ENCODE assay signal across 22 cellular contexts in the genomic region with DNA sequence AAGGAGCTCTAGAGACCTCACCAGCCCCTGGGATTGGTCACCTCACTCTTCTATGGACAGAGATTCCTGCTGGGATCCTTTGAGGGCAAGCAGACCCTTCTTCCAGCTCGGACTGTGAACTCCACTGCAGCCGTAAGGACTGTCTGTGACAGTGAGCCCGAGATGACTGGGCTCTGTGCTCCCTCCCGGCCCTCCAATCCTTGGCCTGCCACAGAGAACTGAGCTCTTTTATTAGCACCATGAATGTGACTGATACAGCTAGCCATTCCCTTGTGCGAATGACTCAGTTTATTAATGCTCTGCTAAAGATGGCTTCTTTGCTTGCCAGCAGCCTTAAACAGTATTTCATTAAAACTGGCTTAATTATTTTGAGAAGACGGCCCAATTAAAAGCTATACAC.
DNase-seq lines count a peak whose midpoint lies in the region; ATAC-seq and TF ChIP-seq lines count a peak whose summit lies in the region.
"Had no signal": no experiment of that assay in that cellular context is flagged by ENCODE, and none has a peak within 500 bp of the region (broad histone marks: within the 10 kb centered on the region; RNA-seq: fewer than 3 reads in every experiment).

No MANE protein-coding gene starts in this region.

- POLR2A ChIA-PET in MCF 10A (lab: Yijun Ruan, JAX) = no interaction called here

- H3K27me3 ChIP-seq in heart right ventricle (peaks cover 0 to 9% (median 0%) of the 10 kb centered on the region in 7 donors), esophagus muscularis mucosa (no peaks in the 10 kb centered on the region)
- H3K27me3 ChIP-seq: cardiac muscle cell, pancreas, SJCRH30, tibial artery had no signal

- H3K4me3 Mint-ChIP-seq in MCF 10A (ENCODE audit: unreplicated experiment) = no peak overlapping the region
- H3K4me3 Mint-ChIP-seq: activated naive CD8-positive, alpha-beta T cell treated with anti-CD3 and anti-CD28 coated beads, Interleukin-2, amount 10 ng/mL, durations not matched to agents 7 days and 5 days; activated T-cell treated with anti-CD3 and anti-CD28 coated beads, Interleukin-2, amount 50 U/mL, for 72 hours had no signal

- CTCF ChIA-PET in MCF 10A (lab: Yijun Ruan, JAX) = interaction anchor here (0.5 to 2.2 kb wide), 5 partner anchors 17 to 1045 kb away, joined by 3 to 8 read pairs (median 3); no protein-coding TSS in a partner anchor

- intact Hi-C loops in heart right ventricle (cut with DNase I) (loop anchor here in 9 of 10 donors (2.0 to 10.0 kb wide), 11 partner anchors 141 to 1168 kb away; a partner anchor contains a TSS), left ventricle myocardium superior (cut with micrococcal nuclease) (loop anchor here (10.0 kb wide), 1 partner anchor 821 kb away; no protein-coding TSS in a partner anchor), esophagus muscularis mucosa (cut with DNase I) (loop anchor here (5.0 to 10.0 kb wide), 2 partner anchors 158 to 821 kb away; no protein-coding TSS in a partner anchor), MCF 10A (cut with micrococcal nuclease) (loop anchor here (5.0 kb wide), 1 partner anchor 1168 kb away; no protein-coding TSS in a partner anchor)

- H3K9me3 ChIP-seq in heart right ventricle = no peaks in the 10 kb centered on the region
- H3K9me3 ChIP-seq in esophagus muscularis mucosa = no peaks in the 10 kb centered on the region
- H3K9me3 ChIP-seq: pancreas, SJCRH30, tibial artery had no signal

- peaks cover under 1% of the 10 kb centered on the region for H3K4me1 Mint-ChIP-seq in MCF 10A (ENCODE audit: insufficient read depth, unreplicated experiment)

- no peak for TF ChIP-seq CTCF in heart right ventricle (IDR thresholded peaks at IDR 0.05)
- no peak for TF ChIP-seq CTCF in esophagus muscularis mucosa (IDR thresholded peaks at IDR 0.05)
- no peak for TF ChIP-seq CTCF in MCF 10A (IDR thresholded peaks at IDR 0.05; ENCODE audit: unreplicated experiment)

- H3K9me3 Mint-ChIP-seq in MCF 10A (ENCODE audit: unreplicated experiment) = no peaks in the 10 kb centered on the region
- H3K9me3 Mint-ChIP-seq: activated naive CD8-positive, alpha-beta T cell treated with anti-CD3 and anti-CD28 coated beads, Interleukin-2, amount 10 ng/mL, durations not matched to agents 7 days and 5 days; activated T-cell treated with anti-CD3 and anti-CD28 coated beads, Interleukin-2, amount 50 U/mL, for 72 hours had no signal

- H3K4me1 ChIP-seq in heart right ventricle (peaks cover 0 to 49% (median 22%) of the 10 kb centered on the region in 9 donors), esophagus muscularis mucosa (peaks cover 5 to 39% (median 35%) of the 10 kb centered on the region in 4 donors)
- H3K4me1 ChIP-seq: pancreas had no signal

- H3K27ac ChIP-seq in heart right ventricle (peak overlapping the region in 6 of 10 donors; percentile 16 to 85 (median 42)), esophagus muscularis mucosa (replicated peaks in 1 of 4) (peak overlapping the region; percentile 13 to 45 (median 28))
- H3K27ac ChIP-seq: C4-2B, cardiac muscle cell, pancreas, SJCRH30, tibial artery had no signal

- BruUV-seq in MCF 10A (replicated peaks; lab: Mats Ljungman, UMichigan) = no TSS peak

- 71 to 72% methylated on average over 6 of the region's 6 CpGs for WGBS in heart right ventricle, 2 donors
- 43% methylated on average over 6 of the region's 6 CpGs for WGBS in esophagus muscularis mucosa

- no peak for TF ChIP-seq POLR2A in esophagus muscularis mucosa (IDR thresholded peaks at IDR 0.05; ENCODE audit: low read depth)

- TF ChIP-seq EP300 in esophagus muscularis mucosa (IDR thresholded peaks at IDR 0.05) = no peak

- no peak overlapping the region for H3K27ac Mint-ChIP-seq in MCF 10A (ENCODE audit: low read depth, unreplicated experiment)
- H3K27ac Mint-ChIP-seq: activated naive CD8-positive, alpha-beta T cell treated with anti-CD3 and anti-CD28 coated beads, Interleukin-2, amount 10 ng/mL, durations not matched to agents 7 days and 5 days; activated T-cell treated with anti-CD3 and anti-CD28 coated beads, Interleukin-2, amount 50 U/mL, for 72 hours had no signal

- H3K27me3 Mint-ChIP-seq in MCF 10A (ENCODE audit: insufficient read depth, unreplicated experiment) = no peaks in the 10 kb centered on the region

- H3K36me3 ChIP-seq in heart right ventricle = no peaks in the 10 kb centered on the region
- H3K36me3 ChIP-seq in esophagus muscularis mucosa = no peaks in the 10 kb centered on the region
- H3K36me3 ChIP-seq: cardiac muscle cell, pancreas, SJCRH30, tibial artery had no signal

- ATAC-seq in heart right ventricle (no peak), left ventricle myocardium superior (no peak), HG02588 (IDR thresholded peaks at IDR 0.05; ENCODE audit: unreplicated experiment) (no peak)
- ATAC-seq: activated T-cell treated with anti-CD3 and anti-CD28 coated beads, Interleukin-2, amount 50 U/mL, for 72 hours had no signal

- H3K36me3 Mint-ChIP-seq in MCF 10A (ENCODE audit: insufficient read depth, unreplicated experiment) = no peaks in the 10 kb centered on the region
- H3K36me3 Mint-ChIP-seq: activated naive CD8-positive, alpha-beta T cell treated with anti-CD3 and anti-CD28 coated beads, Interleukin-2, amount 10 ng/mL, durations not matched to agents 7 days and 5 days had no signal

- DNase-seq in heart right ventricle (no peak), left ventricle myocardium superior (no peak), esophagus muscularis mucosa (ENCODE audit: extremely low spot score) (no peak), myocyte (ENCODE audit: low read depth) (peak; percentile 29), superior temporal gyrus (ENCODE audit: extremely low spot score) (peak; percentile 85), MCF 10A (ENCODE audit: unreplicated experiment) (no peak), NCI-H526 treated with DMSO at 0.1 percent for 48 hours (lab: John Stamatoyannopoulos, UW) (no peak)
- DNase-seq: 8988T; activated CD8-positive, alpha-beta memory T cell treated with anti-CD3 and anti-CD28 coated beads for 24 hours; activated naive CD8-positive, alpha-beta T cell treated with anti-CD3 and anti-CD28 coated beads, Interleukin-2, amount 10 ng/mL, durations not matched to agents 7 days and 5 days; activated T-cell treated with anti-CD3 and anti-CD28 coated beads, Interleukin-2, amount 50 U/mL, for 72 hours; DMS 273 treated with DMSO at 0.1 percent for 48 hours; effector CD4-positive, alpha-beta T cell; GF-D8; NCI-H774; pancreas; SJCRH30; stimulated activated CD4-positive, alpha-beta T cell treated with anti-CD3 and anti-CD28 coated beads, Interleukin-12 subunit alpha, Interleukin-12 subunit beta, amount 100 ng/mL, for 4 hours had no signal

- H3K4me3 ChIP-seq in heart right ventricle = no peak overlapping the region
- no peak overlapping the region for H3K4me3 ChIP-seq in esophagus muscularis mucosa
- H3K4me3 ChIP-seq: cardiac muscle cell, pancreas, SJCRH30, tibial artery had no signal

Comparison
In these comparisons a context has a peak if more than half of its experiments do, and no peak if none do; other contexts are left out.
1. DNase-seq: peak in myocyte (single experiment) and superior temporal gyrus (single experiment); none in heart right ventricle (0 of 2), left ventricle myocardium superior (single experiment), esophagus muscularis mucosa (single experiment), MCF 10A (single experiment) and NCI-H526 treated with DMSO at 0.1 percent for 48 hours (single experiment).